In genomic region chr13:27170221-27170520, GRCh38 we compare ENCODE assay signal across 9 cellular contexts. TPM values are rescaled to one million over a fixed set of nuclear protein-coding genes. Genes with fewer than 3 reads are reported as not detected.
A peak's percentile ranks its signal among the peaks of the same experiment; 100 is the strongest.
DNase-seq lines count a peak whose midpoint lies in the region; ATAC-seq, FAIRE-seq and TF ChIP-seq lines count a peak whose summit lies in the region.
"Had no signal": no experiment of that assay in that cellular context is flagged by ENCODE, and none has a peak within 500 bp of the region (broad histone marks: within the 10 kb centered on the region; RNA-seq: fewer than 3 reads in every experiment).

No MANE protein-coding gene starts in this region.

- CTCF ChIA-PET in Panc1 (lab: Charles Lee), result interaction anchor here (0.6 kb wide), 1 partner anchor 26 kb away, joined by 9 read pairs; no protein-coding TSS in a partner anchor
- CTCF ChIA-PET in endothelial cell of umbilical vein (lab: Charles Lee), result interaction anchor here (0.7 to 2.2 kb wide), 10 partner anchors 9 to 185 kb away, joined by 3 to 9 read pairs (median 4); partner anchors contain the start of gene RASL11A

- dilution Hi-C loops in endothelial cell of umbilical vein (cut with MboI; ENCODE audit: extremely low pct_ligation_motif_present, low sequenced_read_pairs), result no loop called here

- no peak for ATAC-seq in Panc1
- no peak for ATAC-seq in GM18519 (IDR thresholded peaks at IDR 0.05; ENCODE audit: low FRiP score, unreplicated experiment)
- no peak for ATAC-seq in GM21576 (IDR thresholded peaks at IDR 0.05; ENCODE audit: unreplicated experiment)

- POLR2A ChIA-PET in Panc1 (lab: Charles Lee) (no interaction called here), endothelial cell of umbilical vein (lab: Charles Lee) (interaction anchor here (1.1 kb wide), 1 partner anchor 25 kb away, joined by 4 read pairs; no protein-coding TSS in a partner anchor)

- peak overlapping the region; percentile 100 for H3K4me2 ChIP-seq in endothelial cell of umbilical vein (ENCODE audit: insufficient read depth, low read length)

- peak overlapping the region; percentile 94 for H3K9ac ChIP-seq in endothelial cell of umbilical vein (replicated peaks; ENCODE audit: extremely low read depth, insufficient read depth, low read length)

- TF ChIP-seq CTCF in Panc1 (IDR thresholded peaks at IDR 0.05) (no peak), endothelial cell of umbilical vein (IDR thresholded peaks at IDR 0.05; ENCODE audit: extremely low read depth in 1 of 2, insufficient read depth in 1 of 2, low read depth in 1 of 2, low read length in 2 of 2) (no peak), osteocyte (IDR thresholded peaks at IDR 0.05) (no peak)

- H3K9me3 Mint-ChIP-seq in osteocyte (ENCODE audit: unreplicated experiment), result no peaks in the 10 kb centered on the region

- peaks cover 56% of the 10 kb centered on the region for H3K4me1 Mint-ChIP-seq in osteocyte (ENCODE audit: unreplicated experiment)

- TSS peak; percentile 79 for BruUV-seq in Panc1 (replicated peaks; lab: Mats Ljungman, UMichigan)
- no TSS peak for BruUV-seq in endothelial cell of umbilical vein (replicated peaks; lab: Mats Ljungman, UMichigan)

- H3K4me3 Mint-ChIP-seq in osteocyte (ENCODE audit: unreplicated experiment), result peak overlapping the region; percentile 90

- H3K79me2 ChIP-seq in endothelial cell of umbilical vein (ENCODE audit: control insufficient read depth, insufficient read depth, low read length), result peaks cover 59% of the 10 kb centered on the region

- H3K9me3 ChIP-seq in Panc1 (ENCODE audit: control insufficient read depth, insufficient read depth, low read depth, low read length) (no peaks in the 10 kb centered on the region), endothelial cell of umbilical vein (replicated peaks; ENCODE audit: control insufficient read depth, insufficient read depth, low read length) (no peaks in the 10 kb centered on the region)

- intact Hi-C loops in Panc1 (cut with micrococcal nuclease; ENCODE audit: unreplicated experiment) (loop anchor here (5.0 kb wide), 1 partner anchor 182 kb away; no protein-coding TSS in a partner anchor), endothelial cell of umbilical vein (cut with micrococcal nuclease) (loop anchor here (1.0 kb wide), 1 partner anchor 185 kb away; no protein-coding TSS in a partner anchor)

- H3K27ac Mint-ChIP-seq in osteocyte (ENCODE audit: unreplicated experiment), result peak overlapping the region; percentile 95

- no peak for TF ChIP-seq POLR2A in endothelial cell of umbilical vein (IDR thresholded peaks at IDR 0.05; ENCODE audit: low read depth, low read length)

- no peak overlapping the region for H2AFZ ChIP-seq in endothelial cell of umbilical vein (ENCODE audit: low read depth, low read length)

- H4K20me1 ChIP-seq in endothelial cell of umbilical vein (replicated peaks; ENCODE audit: control insufficient read depth, extremely low read depth, insufficient read depth, low read length), result peaks cover 30% of the 10 kb centered on the region

- H3K27me3 ChIP-seq in Panc1 (ENCODE audit: control insufficient read depth, insufficient read depth, low read length), result no peaks in the 10 kb centered on the region
- no peaks in the 10 kb centered on the region for H3K27me3 ChIP-seq in endothelial cell of umbilical vein (ENCODE audit: control insufficient read depth in 2 of 2, insufficient read depth in 2 of 2, low read length in 2 of 2)

- H3K36me3 ChIP-seq in Panc1 (ENCODE audit: control insufficient read depth, insufficient read depth, low read length) (no peaks in the 10 kb centered on the region; the same call in none of the 2 replicates), endothelial cell of umbilical vein (ENCODE audit: control insufficient read depth in 2 of 2, extremely low read depth in 1 of 2, insufficient read depth in 2 of 2, low read length in 2 of 2) (no peaks in the 10 kb centered on the region)

- DNase-seq in NCI-H2227 (lab: John Stamatoyannopoulos, UW; ENCODE audit: unreplicated experiment) (peak; percentile 7), NCI-H2227 treated with DMSO at 0.1 percent for 48 hours (lab: John Stamatoyannopoulos, UW) (no peak), Panc1 (ENCODE audit: low read depth, low spot score) (no peak), endothelial cell of umbilical vein (ENCODE audit: low read depth, low spot score) (no peak), osteocyte (ENCODE audit: extremely low spot score, unreplicated experiment) (no peak), NCI-H146 (lab: John Stamatoyannopoulos, UW) (no peak)

- H3K36me3 Mint-ChIP-seq in osteocyte (ENCODE audit: unreplicated experiment), result no peaks in the 10 kb centered on the region

- in situ Hi-C loops in Panc1 (cut with HindIII; ENCODE audit: low pct_unique_long_range_greater_than_20kb, low sequenced_read_pairs), result no loop called here

- no peak for FAIRE-seq in endothelial cell of umbilical vein (lab: Jason Lieb, UNC)
- FAIRE-seq: A204.1 had no signal

- no peaks in the 10 kb centered on the region for H3K9me1 ChIP-seq in endothelial cell of umbilical vein (replicated peaks; ENCODE audit: control insufficient read depth, extremely low read depth, insufficient read depth, low read length)

- no peaks in the 10 kb centered on the region for H3K27me3 Mint-ChIP-seq in osteocyte (ENCODE audit: unreplicated experiment)

- H3K4me1 ChIP-seq in Panc1 (ENCODE audit: control insufficient read depth, insufficient read depth, low read length) (peaks cover 43% of the 10 kb centered on the region), endothelial cell of umbilical vein (ENCODE audit: control insufficient read depth, extremely low read depth, insufficient read depth, low read length) (peaks cover 38% of the 10 kb centered on the region)

- H3K27ac ChIP-seq in Panc1 (ENCODE audit: low read length), result peak overlapping the region; percentile 93
- H3K27ac ChIP-seq in endothelial cell of umbilical vein (ENCODE audit: insufficient read depth, low read depth, low read length), result peak overlapping the region; percentile 90

- peak overlapping the region; percentile 70 to 92 for H3K4me3 ChIP-seq in Panc1 (ENCODE audit: low read depth in 2 of 2, low read length in 2 of 2)
- peak overlapping the region; percentile 74 to 98 (median 95) for H3K4me3 ChIP-seq in endothelial cell of umbilical vein (replicated peaks in 1 of 3; ENCODE audit: insufficient read depth in 1 of 3, low read depth in 1 of 3, low read length in 3 of 3)

TF ChIP-seq in endothelial cell of umbilical vein, 7 proteins besides CTCF, POLR2A, EP300 and RAD21:
- TF ChIP-seq GATA2 (IDR thresholded peaks at IDR 0.05; ENCODE audit: insufficient read depth, insufficient read length, low read depth, low read length) (no peak), JUN (IDR thresholded peaks at IDR 0.05; ENCODE audit: borderline replicate concordance, insufficient read depth, insufficient read length, low read depth) (peak; percentile 58), FOS (IDR thresholded peaks at IDR 0.05; ENCODE audit: borderline replicate concordance, insufficient read depth, low read length) (peak; percentile 63)
TF ChIP-seq in endothelial cell of umbilical vein: peak in this region for 2.

RNA-seq across cellular contexts. Expression of gene USP12, which starts 1.4 kb away (rescaled TPM):
- total RNA-seq in Panc1 (2021; ENCODE audit: unreplicated experiment), result 82.0 TPM
- 36.1 TPM for polyA plus RNA-seq in Panc1 (2012; ENCODE audit: insufficient read length)
- 31.5 and 33.4 TPM in 2 replicates for total RNA-seq in endothelial cell of umbilical vein
- 3.4 and 6.2 TPM in 2 replicates for polyA plus RNA-seq in endothelial cell of umbilical vein
- 9.1 and 9.2 TPM in 2 replicates for polyA plus RNA-seq in endothelial cell of umbilical vein (2011; cell fraction: cytosol; rRNA removed)
- polyA plus RNA-seq in endothelial cell of umbilical vein (2011; cell fraction: nucleus; rRNA removed), result 10.0 and 13.8 TPM in 2 replicates
- 20.2 and 37.7 TPM in 2 replicates for polyA plus RNA-seq in endothelial cell of umbilical vein (2012)
- 11.1 and 12.3 TPM in 2 replicates for polyA minus RNA-seq in endothelial cell of umbilical vein
- polyA minus RNA-seq in endothelial cell of umbilical vein (2011; cell fraction: cytosol; rRNA and poly(A)+ RNA removed), result 7.7 TPM
- polyA minus RNA-seq in endothelial cell of umbilical vein (2011; cell fraction: nucleus; rRNA and poly(A)+ RNA removed), result 20.1 and 23.9 TPM in 2 replicates
- total RNA-seq in osteocyte, result 31.8 and 32.6 TPM in 2 replicates
